Comparison of ENCODE assay signal across 20 cellular contexts in the genomic region with DNA sequence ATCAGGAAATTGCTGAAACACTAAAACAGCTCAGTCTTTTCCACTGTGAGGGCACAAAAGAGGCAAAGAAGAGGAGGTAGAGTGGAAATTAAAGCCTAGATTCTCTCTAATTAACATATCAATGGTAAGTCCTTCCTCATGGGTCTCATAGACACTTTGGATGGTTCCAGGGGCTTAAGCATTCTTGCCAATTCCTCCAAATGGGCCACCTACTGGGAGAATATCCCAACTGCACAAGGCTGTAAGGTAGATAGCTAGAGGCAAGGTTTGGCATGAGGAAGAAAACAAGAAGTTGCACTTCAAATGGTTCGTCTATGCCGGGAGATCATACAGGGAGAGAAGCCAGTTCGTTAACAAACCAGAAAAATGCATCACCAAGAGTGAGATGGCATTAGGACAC.
"Had no signal": no experiment of that assay in that cellular context is flagged by ENCODE, and none has a peak within 500 bp of the region (broad histone marks: within the 10 kb centered on the region; RNA-seq: fewer than 3 reads in every experiment).

No MANE protein-coding gene starts in this region.

- H3K4me3 ChIP-seq: body of pancreas, gastroesophageal sphincter, lower lobe of right lung, right atrium auricular region, skin epidermis, stomach, thoracic aorta had no signal

- DNase-seq: activated CD4-positive, alpha-beta T cell treated with anti-CD3 and anti-CD28 coated beads, Interleukin-2, amount 50 U/mL, for 4 hours; activated CD4-positive, CD25-positive, alpha-beta regulatory T cell treated with anti-CD3 and anti-CD28 coated beads, Interleukin-2, amount 50 U/mL, for 72 hours; activated CD8-positive, alpha-beta memory T cell treated with anti-CD3 and anti-CD28 coated beads, Interleukin-2, amount 10 ng/mL, durations not matched to agents 7 days and 5 days; activated effector memory CD4-positive, alpha-beta T cell treated with Interleukin-2 at 50 U/mL for 16 hours; activated T-cell treated with anti-CD3 and anti-CD28 coated beads, Interleukin-2, amount 50 U/mL, for 24 hours; amniotic stem cell; body of pancreas; cortex of kidney; effector memory CD8-positive, alpha-beta T cell; left cardiac atrium; lower lobe of right lung; naive thymus-derived CD4-positive, alpha-beta T cell; posterior cingulate gyrus; stimulated activated CD4-positive, alpha-beta T cell treated with anti-CD3 and anti-CD28 coated beads, Interleukin-4, amount 100 ng/mL, for 4 hours; stomach had no signal

- H3K36me3 ChIP-seq: gastroesophageal sphincter, lower lobe of right lung, right atrium auricular region, stomach, thoracic aorta had no signal

- H3K4me1 ChIP-seq: body of pancreas, gastroesophageal sphincter, lower lobe of right lung, right atrium auricular region, stomach had no signal

- ATAC-seq: activated CD8-positive, alpha-beta memory T cell treated with anti-CD3 and anti-CD28 coated beads, Interleukin-2, amount 10 ng/mL, durations not matched to agents 7 days and 5 days; activated naive CD4-positive, alpha-beta T cell treated with anti-CD3 and anti-CD28 coated beads, Interleukin-2, amount 50 U/mL, for 72 hours; body of pancreas; effector memory CD8-positive, alpha-beta T cell; gastroesophageal sphincter; left cardiac atrium; lower lobe of right lung; naive thymus-derived CD4-positive, alpha-beta T cell had no signal

- H3K27ac ChIP-seq: body of pancreas, gastroesophageal sphincter, lower lobe of right lung, right atrium auricular region, skin epidermis, stomach, thoracic aorta had no signal

- H3K27me3 ChIP-seq: body of pancreas, gastroesophageal sphincter, right atrium auricular region, stomach had no signal

- H3K9me3 ChIP-seq: body of pancreas, gastroesophageal sphincter, lower lobe of right lung, right atrium auricular region, stomach, thoracic aorta had no signal
